Comparison of ENCODE assay signal across 8 cellular contexts in the genomic region with DNA sequence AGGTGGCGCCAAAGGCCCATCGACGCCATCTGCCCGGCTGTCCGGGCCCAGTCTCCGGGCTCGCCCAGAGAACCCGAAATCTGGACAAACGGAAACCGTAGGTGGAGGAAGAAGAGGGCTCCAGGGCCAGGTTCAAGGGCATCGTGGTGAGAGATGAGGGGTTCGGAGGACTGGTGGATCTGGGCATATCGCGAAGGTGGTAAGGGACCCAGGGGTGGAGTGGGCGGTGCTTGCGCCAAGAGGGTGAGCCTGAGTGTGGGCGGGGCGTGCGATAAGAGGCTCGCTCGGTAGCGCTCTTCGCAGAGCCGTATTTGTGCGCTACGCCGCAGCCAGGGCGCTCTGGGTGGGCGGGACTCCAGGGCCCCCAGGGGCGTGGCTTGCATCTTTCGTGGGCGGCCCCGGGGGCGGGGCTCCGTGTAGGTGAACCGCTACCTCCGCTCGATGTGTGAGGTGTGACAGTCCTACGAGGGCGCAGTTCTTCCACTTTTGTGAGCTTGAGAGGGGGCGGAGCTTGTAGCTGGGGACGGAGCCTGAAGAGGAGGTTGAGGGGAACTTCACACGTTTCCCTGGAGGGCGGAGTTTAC. TPM values are rescaled to one million over a fixed set of nuclear protein-coding genes. Genes with fewer than 3 reads are reported as not detected.
DNase-seq lines count a peak whose midpoint lies in the region; ATAC-seq and TF ChIP-seq lines count a peak whose summit lies in the region.

No MANE protein-coding gene starts in this region.

- no peaks in the 10 kb centered on the region for H3K9me3 Mint-ChIP-seq in naive thymus-derived CD8-positive, alpha-beta T cell
- no peaks in the 10 kb centered on the region for H3K9me3 Mint-ChIP-seq in stimulated activated memory B cell treated with anti-CD40 and anti-IgM and Interleukin-4, amounts not matched to agents 10 μg/mL and 1 μg/mL and 100 μg/mL, for 72 hours

- peak overlapping the region; percentile 56 for H2AFZ ChIP-seq in fibroblast of lung (ENCODE audit: low read length)

- no peaks in the 10 kb centered on the region for H3K9me3 ChIP-seq in KOPT-K1 (ENCODE audit: insufficient read depth, low read length, poor library complexity, severe bottlenecking)
- H3K9me3 ChIP-seq in Peyer's patch, result no peaks in the 10 kb centered on the region
- H3K9me3 ChIP-seq in fibroblast of lung (ENCODE audit: control insufficient read depth, insufficient read depth, low read depth, low read length), result no peaks in the 10 kb centered on the region

- peaks cover 16 to 28% (median 20%) of the 10 kb centered on the region in 4 donors for H3K4me1 Mint-ChIP-seq in naive thymus-derived CD8-positive, alpha-beta T cell
- peaks cover 19% of the 10 kb centered on the region for H3K4me1 Mint-ChIP-seq in stimulated activated memory B cell treated with anti-CD40 and anti-IgM and Interleukin-4, amounts not matched to agents 10 μg/mL and 1 μg/mL and 100 μg/mL, for 72 hours

- H3K79me2 ChIP-seq in fibroblast of lung (ENCODE audit: control insufficient read depth, insufficient read depth, low read length), result peaks cover 33% of the 10 kb centered on the region

- peaks cover 0 to 4% (median 4%) of the 10 kb centered on the region in 3 donors for H3K36me3 Mint-ChIP-seq in naive thymus-derived CD8-positive, alpha-beta T cell
- no peaks in the 10 kb centered on the region for H3K36me3 Mint-ChIP-seq in stimulated activated memory B cell treated with anti-CD40 and anti-IgM and Interleukin-4, amounts not matched to agents 10 μg/mL and 1 μg/mL and 100 μg/mL, for 72 hours

- H3K4me3 Mint-ChIP-seq in naive thymus-derived CD8-positive, alpha-beta T cell, result peak overlapping the region; percentile 73 to 99 (median 96)
- peak overlapping the region; percentile 87 for H3K4me3 Mint-ChIP-seq in stimulated activated memory B cell treated with anti-CD40 and anti-IgM and Interleukin-4, amounts not matched to agents 10 μg/mL and 1 μg/mL and 100 μg/mL, for 72 hours

- H3K4me1 ChIP-seq in Peyer's patch (peaks cover 4 to 31% (median 11%) of the 10 kb centered on the region in 4 donors), fibroblast of lung (ENCODE audit: control insufficient read depth, extremely low read depth, insufficient read depth, low read length) (no peaks in the 10 kb centered on the region)

- peak; percentile 82 to 98 (median 96) for TF ChIP-seq CTCF in Peyer's patch (IDR thresholded peaks at IDR 0.05)
- peak; percentile 79 to 86 for TF ChIP-seq CTCF in fibroblast of lung (conservative IDR thresholded peaks at IDR 0.05 in 1 of 2, IDR thresholded peaks at IDR 0.05 in 1 of 2; ENCODE audit: low read depth in 1 of 2, low read length in 2 of 2)

- no peaks in the 10 kb centered on the region for H3K27me3 Mint-ChIP-seq in naive thymus-derived CD8-positive, alpha-beta T cell
- H3K27me3 Mint-ChIP-seq in stimulated activated memory B cell treated with anti-CD40 and anti-IgM and Interleukin-4, amounts not matched to agents 10 μg/mL and 1 μg/mL and 100 μg/mL, for 72 hours, result no peaks in the 10 kb centered on the region

- peak in 1 of 2 donors; percentile 56 for TF ChIP-seq POLR2A in Peyer's patch (IDR thresholded peaks at IDR 0.05)

- DNase-seq in DMS79 treated with DMSO at 0.1 percent for 48 hours (lab: John Stamatoyannopoulos, UW) (peak; percentile 88), Peyer's patch (peak; percentile 96 to 98 (median 97)), activated T-helper 1 cell treated with Interleukin-2 at 50 U/mL for 16 hours (ENCODE audit: low read depth) (peak; percentile 99), fibroblast of lung (ENCODE audit: low read depth in 2 of 2) (peak; percentile 92 to 94)
- peak; percentile 95 to 100 (median 100) for DNase-seq in naive thymus-derived CD8-positive, alpha-beta T cell

- H3K27me3 ChIP-seq in Peyer's patch (no peaks in the 10 kb centered on the region), fibroblast of lung (ENCODE audit: control insufficient read depth, insufficient read depth, low read length) (no peaks in the 10 kb centered on the region)

- peak; percentile 61 for ATAC-seq in GM21825 (IDR thresholded peaks at IDR 0.05; ENCODE audit: unreplicated experiment)
- ATAC-seq in naive thymus-derived CD8-positive, alpha-beta T cell, result peak; percentile 70 to 76
- ATAC-seq in stimulated activated memory B cell treated with anti-CD40 and anti-IgM and Interleukin-4, amounts not matched to agents 10 μg/mL and 1 μg/mL and 100 μg/mL, for 72 hours, result peak; percentile 87

- H3K27ac ChIP-seq in KOPT-K1 (ENCODE audit: low read depth, low read length, poor library complexity, severe bottlenecking) (peak overlapping the region; percentile 64), Peyer's patch (peak overlapping the region; percentile 75 to 96 (median 92)), fibroblast of lung (ENCODE audit: insufficient read depth, low read length) (peak overlapping the region; percentile 84)

- POLR2A ChIA-PET in naive thymus-derived CD8-positive, alpha-beta T cell (lab: Charles Lee), result interaction anchor here (0.6 to 7.7 kb wide), 36 partner anchors 8 to 1533 kb away, joined by 3 to 126 read pairs (median 5); a partner anchor contains a TSS

- H3K9ac ChIP-seq in fibroblast of lung (ENCODE audit: insufficient read depth, low read length), result peak overlapping the region; percentile 35

- no peaks in the 10 kb centered on the region for H4K20me1 ChIP-seq in fibroblast of lung (ENCODE audit: control insufficient read depth, extremely low read depth, insufficient read depth, low read length)

- peak overlapping the region; percentile 92 to 100 (median 99) for H3K27ac Mint-ChIP-seq in naive thymus-derived CD8-positive, alpha-beta T cell
- H3K27ac Mint-ChIP-seq in stimulated activated memory B cell treated with anti-CD40 and anti-IgM and Interleukin-4, amounts not matched to agents 10 μg/mL and 1 μg/mL and 100 μg/mL, for 72 hours, result peak overlapping the region; percentile 84

- H3K36me3 ChIP-seq in KOPT-K1 (ENCODE audit: insufficient read depth, low read length) (no peaks in the 10 kb centered on the region), Peyer's patch (no peaks in the 10 kb centered on the region), fibroblast of lung (ENCODE audit: control insufficient read depth, insufficient read depth, low read length) (peaks cover 7% of the 10 kb centered on the region)

- H3K4me3 ChIP-seq in Peyer's patch, result peak overlapping the region; percentile 32 to 59 (median 53)
- peak overlapping the region; percentile 13 to 71 (median 42) for H3K4me3 ChIP-seq in fibroblast of lung (replicated peaks in 1 of 4; ENCODE audit: control extremely low read depth in 1 of 4, insufficient read depth in 1 of 4, low read depth in 3 of 4, low read length in 4 of 4)

- H3K4me2 ChIP-seq in fibroblast of lung (ENCODE audit: extremely low read depth, insufficient read depth, low read length), result peak overlapping the region; percentile 49

RNA-seq across cellular contexts. Expression of a gene that starts 4.8 kb away (rescaled TPM):
- total RNA-seq in Peyer's patch, result 10 to 100 TPM in 3 of 4 donors, 1 to 10 TPM in 1; 2.9 to 44.6 (median 12.0) TPM
- total RNA-seq in fibroblast of lung, result 52.6 and 95.6 TPM in 2 replicates
- 98.8 and 132 TPM in 2 replicates for polyA plus RNA-seq in fibroblast of lung
- 418 and 663 TPM in 2 replicates for polyA plus RNA-seq in fibroblast of lung (2012)
- polyA minus RNA-seq in fibroblast of lung (ENCODE audit: low replicate concordance), result 333 and 643 TPM in 2 replicates
- total RNA-seq in naive thymus-derived CD8-positive, alpha-beta T cell, result 10 to 100 TPM; 37.0 to 41.3 TPM
- polyA plus RNA-seq in naive thymus-derived CD8-positive, alpha-beta T cell, result 100 to 1,000 TPM in 2 of 3 donors, 10 to 100 TPM in 1; 43.8 to 128 (median 114) TPM

RNA-seq across cellular contexts. Expression of a gene that starts 20.4 kb away (rescaled TPM):
- total RNA-seq in Peyer's patch (under 1 TPM in 2 of 4 donors, not detected in 2; 0.27 to 0.35 TPM), fibroblast of lung (under 0.01 TPM in 2 replicates)
- not detected in 2 replicates for polyA plus RNA-seq in fibroblast of lung
- 0.07 TPM in 1 of 2 replicates, not detected in the other for polyA plus RNA-seq in fibroblast of lung (2012)
- polyA minus RNA-seq in fibroblast of lung (ENCODE audit: low replicate concordance), result not detected in 2 replicates
- under 1 TPM in 1 of 2 experiments, not detected in 1; 0.13 TPM for total RNA-seq in naive thymus-derived CD8-positive, alpha-beta T cell
- not detected for polyA plus RNA-seq in naive thymus-derived CD8-positive, alpha-beta T cell

RNA-seq across cellular contexts. Expression of a gene that starts 23.1 kb away (rescaled TPM):
- total RNA-seq in Peyer's patch (100 to 1,000 TPM in 3 of 4 donors, 10 to 100 TPM in 1; 52.0 to 132 (median 115) TPM), fibroblast of lung (134 and 167 TPM in 2 replicates)
- polyA plus RNA-seq in fibroblast of lung, result 160 and 161 TPM in 2 replicates
- polyA plus RNA-seq in fibroblast of lung (2012), result 163 and 164 TPM in 2 replicates
- polyA minus RNA-seq in fibroblast of lung (ENCODE audit: low replicate concordance), result 269 and 272 TPM in 2 replicates
- 10 to 100 TPM; 26.9 to 36.8 TPM for total RNA-seq in naive thymus-derived CD8-positive, alpha-beta T cell
- polyA plus RNA-seq in naive thymus-derived CD8-positive, alpha-beta T cell, result 10 to 100 TPM; 49.1 to 59.9 (median 53.9) TPM

RNA-seq across cellular contexts. Expression of a gene that starts 24.2 kb away (rescaled TPM):
- total RNA-seq in Peyer's patch (10 to 100 TPM in 2 of 4 donors, 1 to 10 TPM in 2; 4.1 to 18.9 (median 10.8) TPM), fibroblast of lung (12.6 and 22.1 TPM in 2 replicates)
- polyA plus RNA-seq in fibroblast of lung, result 6.3 and 10.6 TPM in 2 replicates
- 20.1 and 38.9 TPM in 2 replicates for polyA plus RNA-seq in fibroblast of lung (2012)
- polyA minus RNA-seq in fibroblast of lung (ENCODE audit: low replicate concordance), result 11.7 and 30.8 TPM in 2 replicates
- 1 to 10 TPM; 7.6 to 8.0 TPM for total RNA-seq in naive thymus-derived CD8-positive, alpha-beta T cell
- 1 to 10 TPM; 2.7 to 6.5 (median 3.7) TPM for polyA plus RNA-seq in naive thymus-derived CD8-positive, alpha-beta T cell

RNA-seq across cellular contexts. Expression of a gene that starts 32.8 kb away (rescaled TPM):
- total RNA-seq in Peyer's patch (10 to 100 TPM; 36.9 to 63.5 (median 50.3) TPM), fibroblast of lung (43.9 and 50.6 TPM in 2 replicates)
- polyA plus RNA-seq in fibroblast of lung, result 25.7 and 41.6 TPM in 2 replicates
- polyA plus RNA-seq in fibroblast of lung (2012), result 32.5 and 59.6 TPM in 2 replicates
- polyA minus RNA-seq in fibroblast of lung (ENCODE audit: low replicate concordance), result 9.5 and 19.5 TPM in 2 replicates
- total RNA-seq in naive thymus-derived CD8-positive, alpha-beta T cell, result 10 to 100 TPM; 47.6 to 48.8 TPM
- polyA plus RNA-seq in naive thymus-derived CD8-positive, alpha-beta T cell, result 10 to 100 TPM; 61.7 to 65.8 (median 63.6) TPM

Comparison
In these comparisons a context has a peak if more than half of its experiments do, and no peak if none do; other contexts are left out.
1. Peak in every context shown above with its lines: DNase-seq, ATAC-seq, H3K4me3 ChIP-seq and H3K27ac ChIP-seq.